In genomic region chr2:3282056-3282998, GRCh38 we compare ENCODE assay signal across 9 cellular contexts.
DNase-seq lines count a peak whose midpoint lies in the region; ATAC-seq, FAIRE-seq and TF ChIP-seq lines count a peak whose summit lies in the region.
"Had no signal": no experiment of that assay in that cellular context is flagged by ENCODE, and none has a peak within 500 bp of the region (broad histone marks: within the 10 kb centered on the region; RNA-seq: fewer than 3 reads in every experiment).

No MANE protein-coding gene starts in this region.

- no peak for DNase-seq in stimulated activated naive CD8-positive, alpha-beta T cell treated with anti-CD3 and anti-CD28 coated beads, Interleukin-15, amount 100 ng/mL, for 72 hours
- DNase-seq in anterior cingulate cortex (lab: John Stamatoyannopoulos, UW), result peak in 54 of 58 donors; percentile 33 to 92 (median 74)
- DNase-seq in kidney, result peak; percentile 89
- DNase-seq in GM10248 (ENCODE audit: extremely low spot score), result no peak
- no peak for DNase-seq in stimulated activated naive B cell treated with anti-CD40 and anti-IgM and Interleukin-4, amounts not matched to agents 10 μg/mL and 1 μg/mL and 100 μg/mL, for 72 hours

- H3K36me3 ChIP-seq in kidney (ENCODE audit: control insufficient read depth in 1 of 2, insufficient read depth in 2 of 2, low read length in 2 of 2), result peaks cover 0 to 2% of the 10 kb centered on the region in 2 donors

- no peak for FAIRE-seq in kidney (lab: Jason Lieb, UNC)

- H3K4me3 ChIP-seq in kidney (ENCODE audit: low read length in 2 of 2), result peak overlapping the region in 1 of 2 donors; percentile 11

- H3K9me3 ChIP-seq in kidney (ENCODE audit: control insufficient read depth in 1 of 2, low read length in 2 of 2), result no peaks in the 10 kb centered on the region

- H3K9me3 Mint-ChIP-seq in stimulated activated naive CD8-positive, alpha-beta T cell treated with anti-CD3 and anti-CD28 coated beads, Interleukin-15, Interleukin-2, amounts not matched to agents 100 ng/mL and 50 ng/mL, for 24 hours, result peaks cover 4% of the 10 kb centered on the region
- peaks cover 0 to 21% of the 10 kb centered on the region in 2 donors for H3K9me3 Mint-ChIP-seq in stimulated activated naive CD8-positive, alpha-beta T cell treated with anti-CD3 and anti-CD28 coated beads, Interleukin-15, amount 100 ng/mL, for 72 hours
- peaks cover 9% of the 10 kb centered on the region in 2 donors for H3K9me3 Mint-ChIP-seq in stimulated activated naive B cell treated with anti-CD40 and anti-IgM and Interleukin-4, amounts not matched to agents 10 μg/mL and 1 μg/mL and 100 μg/mL, for 72 hours

- H3K27ac Mint-ChIP-seq in stimulated activated naive CD8-positive, alpha-beta T cell treated with anti-CD3 and anti-CD28 coated beads, Interleukin-15, Interleukin-2, amounts not matched to agents 100 ng/mL and 50 ng/mL, for 24 hours, result peak overlapping the region; percentile 52
- peak overlapping the region in 1 of 2 donors; percentile 15 for H3K27ac Mint-ChIP-seq in stimulated activated naive CD8-positive, alpha-beta T cell treated with anti-CD3 and anti-CD28 coated beads, Interleukin-15, amount 100 ng/mL, for 72 hours
- no peak overlapping the region for H3K27ac Mint-ChIP-seq in stimulated activated naive B cell treated with anti-CD40 and anti-IgM and Interleukin-4, amounts not matched to agents 10 μg/mL and 1 μg/mL and 100 μg/mL, for 72 hours
- H3K27ac Mint-ChIP-seq: B cell had no signal

- POLR2A ChIA-PET in GM10248 (lab: Yijun Ruan, JAX), result no interaction called here

- intact Hi-C loops in kidney (cut with DNase I), result no loop called here

- H3K4me1 Mint-ChIP-seq in stimulated activated naive CD8-positive, alpha-beta T cell treated with anti-CD3 and anti-CD28 coated beads, Interleukin-15, Interleukin-2, amounts not matched to agents 100 ng/mL and 50 ng/mL, for 24 hours (ENCODE audit: low read depth), result peaks cover 3% of the 10 kb centered on the region
- peaks cover 28% of the 10 kb centered on the region for H3K4me1 Mint-ChIP-seq in stimulated activated naive CD8-positive, alpha-beta T cell treated with anti-CD3 and anti-CD28 coated beads, Interleukin-15, amount 100 ng/mL, for 72 hours
- peaks cover 13 to 17% of the 10 kb centered on the region in 2 donors for H3K4me1 Mint-ChIP-seq in stimulated activated naive B cell treated with anti-CD40 and anti-IgM and Interleukin-4, amounts not matched to agents 10 μg/mL and 1 μg/mL and 100 μg/mL, for 72 hours
- H3K4me1 Mint-ChIP-seq: B cell had no signal

- peaks cover 18% of the 10 kb centered on the region for H3K36me3 Mint-ChIP-seq in stimulated activated naive CD8-positive, alpha-beta T cell treated with anti-CD3 and anti-CD28 coated beads, Interleukin-15, Interleukin-2, amounts not matched to agents 100 ng/mL and 50 ng/mL, for 24 hours (ENCODE audit: low read depth)
- H3K36me3 Mint-ChIP-seq in stimulated activated naive B cell treated with anti-CD40 and anti-IgM and Interleukin-4, amounts not matched to agents 10 μg/mL and 1 μg/mL and 100 μg/mL, for 72 hours, result peaks cover 46 to 66% of the 10 kb centered on the region in 2 donors

- peaks cover 5 to 8% of the 10 kb centered on the region in 2 donors for H3K4me1 ChIP-seq in kidney (ENCODE audit: control insufficient read depth in 1 of 2, insufficient read depth in 1 of 2, low read depth in 1 of 2, low read length in 2 of 2)

- ATAC-seq in stimulated activated naive CD8-positive, alpha-beta T cell treated with anti-CD3 and anti-CD28 coated beads, Interleukin-15, amount 100 ng/mL, for 72 hours, result no peak
- ATAC-seq in GM18519 (IDR thresholded peaks at IDR 0.05; ENCODE audit: low FRiP score, unreplicated experiment) (no peak), GM19324 (IDR thresholded peaks at IDR 0.05; ENCODE audit: low FRiP score, unreplicated experiment) (no peak)
- no peak for ATAC-seq in stimulated activated naive B cell treated with anti-CD40 and anti-IgM and Interleukin-4, amounts not matched to agents 10 μg/mL and 1 μg/mL and 100 μg/mL, for 72 hours (replicated peaks)

- no peak overlapping the region for H3K27ac ChIP-seq in kidney (ENCODE audit: low read depth in 2 of 2, low read length in 2 of 2)

- H3K4me3 Mint-ChIP-seq in stimulated activated naive CD8-positive, alpha-beta T cell treated with anti-CD3 and anti-CD28 coated beads, Interleukin-15, Interleukin-2, amounts not matched to agents 100 ng/mL and 50 ng/mL, for 24 hours, result no peak overlapping the region
- H3K4me3 Mint-ChIP-seq in stimulated activated naive CD8-positive, alpha-beta T cell treated with anti-CD3 and anti-CD28 coated beads, Interleukin-15, amount 100 ng/mL, for 72 hours, result no peak overlapping the region
- H3K4me3 Mint-ChIP-seq in stimulated activated naive B cell treated with anti-CD40 and anti-IgM and Interleukin-4, amounts not matched to agents 10 μg/mL and 1 μg/mL and 100 μg/mL, for 72 hours, result no peak overlapping the region
- H3K4me3 Mint-ChIP-seq: B cell had no signal

- CTCF ChIA-PET in GM10248 (lab: Yijun Ruan, JAX), result no interaction called here

- no peak overlapping the region for H3K9ac ChIP-seq in kidney (ENCODE audit: low read length in 2 of 2)

- TF ChIP-seq CTCF in kidney (IDR thresholded peaks at IDR 0.05; ENCODE audit: borderline replicate concordance, extremely low read depth, insufficient read depth), result no peak
- no peak for TF ChIP-seq CTCF in GM10248 (IDR thresholded peaks at IDR 0.05; ENCODE audit: control extremely low read depth, extremely low read depth, low read depth, missing control alignments)

- no peaks in the 10 kb centered on the region for H3K27me3 Mint-ChIP-seq in stimulated activated naive CD8-positive, alpha-beta T cell treated with anti-CD3 and anti-CD28 coated beads, Interleukin-15, Interleukin-2, amounts not matched to agents 100 ng/mL and 50 ng/mL, for 24 hours
- H3K27me3 Mint-ChIP-seq in stimulated activated naive CD8-positive, alpha-beta T cell treated with anti-CD3 and anti-CD28 coated beads, Interleukin-15, amount 100 ng/mL, for 72 hours, result no peaks in the 10 kb centered on the region
- no peaks in the 10 kb centered on the region for H3K27me3 Mint-ChIP-seq in stimulated activated naive B cell treated with anti-CD40 and anti-IgM and Interleukin-4, amounts not matched to agents 10 μg/mL and 1 μg/mL and 100 μg/mL, for 72 hours
- H3K27me3 Mint-ChIP-seq: B cell had no signal

Comparison
In these comparisons a context has a peak if more than half of its experiments do, and no peak if none do; other contexts are left out.
1. DNase-seq: peak in anterior cingulate cortex (54 of 58) and kidney (single experiment); none in stimulated activated naive CD8-positive, alpha-beta T cell treated with anti-CD3 and anti-CD28 coated beads, Interleukin-15, amount 100 ng/mL, for 72 hours (0 of 2), GM10248 (single experiment) and stimulated activated naive B cell treated with anti-CD40 and anti-IgM and Interleukin-4, amounts not matched to agents 10 μg/mL and 1 μg/mL and 100 μg/mL, for 72 hours (single experiment).